In genomic region chr9:107283621-107284616, GRCh38 we compare ENCODE assay signal across 8 cellular contexts. TPM values are rescaled to one million over a fixed set of nuclear protein-coding genes. Genes with fewer than 3 reads are reported as not detected.
DNase-seq lines count a peak whose midpoint lies in the region; ATAC-seq and TF ChIP-seq lines count a peak whose summit lies in the region.

No MANE protein-coding gene starts in this region.

- no peaks in the 10 kb centered on the region for H3K9me3 ChIP-seq in BE2C

- ATAC-seq in HG03342 (IDR thresholded peaks at IDR 0.05; ENCODE audit: unreplicated experiment) (peak; percentile 43), memory B cell (ENCODE audit: low read depth) (peak; percentile 39)
- ATAC-seq in activated CD8-positive, alpha-beta T cell treated with anti-CD3 and anti-CD28 coated beads, Interleukin-2, amount 10 ng/mL, durations not matched to agents 7 days and 5 days, result peak; percentile 46

- H3K9me3 Mint-ChIP-seq in activated CD8-positive, alpha-beta T cell treated with anti-CD3 and anti-CD28 coated beads, Interleukin-2, amount 10 ng/mL, durations not matched to agents 7 days and 5 days (ENCODE audit: insufficient read depth), result no peaks in the 10 kb centered on the region
- H3K9me3 Mint-ChIP-seq in memory B cell, result no peaks in the 10 kb centered on the region

- H3K27ac Mint-ChIP-seq in activated CD8-positive, alpha-beta T cell treated with anti-CD3 and anti-CD28 coated beads, Interleukin-2, amount 10 ng/mL, durations not matched to agents 7 days and 5 days, result peak overlapping the region; percentile 92
- H3K27ac Mint-ChIP-seq in memory B cell, result peak overlapping the region; percentile 82

- CTCF ChIA-PET in activated CD8-positive, alpha-beta T cell treated with anti-CD3 and anti-CD28 coated beads, Interleukin-2, amount 10 ng/mL, durations not matched to agents 7 days and 5 days (lab: Charles Lee), result interaction anchor here (0.8 to 4.0 kb wide), 5 partner anchors 29 to 62 kb away, joined by 3 to 26 read pairs (median 3); no protein-coding TSS in a partner anchor

- no peak for TF ChIP-seq CTCF in BE2C (IDR thresholded peaks at IDR 0.05; ENCODE audit: low read depth, low read length)

- H3K27me3 Mint-ChIP-seq in activated CD8-positive, alpha-beta T cell treated with anti-CD3 and anti-CD28 coated beads, Interleukin-2, amount 10 ng/mL, durations not matched to agents 7 days and 5 days (ENCODE audit: low read depth), result no peaks in the 10 kb centered on the region
- H3K27me3 Mint-ChIP-seq in memory B cell, result no peaks in the 10 kb centered on the region

- H3K4me3 ChIP-seq in BE2C (ENCODE audit: low read depth, low read length), result peak overlapping the region; percentile 99

- POLR2A ChIA-PET in activated CD8-positive, alpha-beta T cell treated with anti-CD3 and anti-CD28 coated beads, Interleukin-2, amount 10 ng/mL, durations not matched to agents 7 days and 5 days (lab: Charles Lee), result interaction anchor here (0.5 to 1.4 kb wide), 10 partner anchors 12 to 61 kb away, joined by 3 to 10 read pairs (median 4); no protein-coding TSS in a partner anchor

- TF ChIP-seq POLR2A in GM19193 (IDR thresholded peaks at IDR 0.05; ENCODE audit: extremely low read depth, insufficient read depth, insufficient read length), result peak; percentile 27

- H3K36me3 ChIP-seq in BE2C, result peaks cover 10% of the 10 kb centered on the region

- peaks cover 50% of the 10 kb centered on the region for H3K4me1 Mint-ChIP-seq in activated CD8-positive, alpha-beta T cell treated with anti-CD3 and anti-CD28 coated beads, Interleukin-2, amount 10 ng/mL, durations not matched to agents 7 days and 5 days (ENCODE audit: low read depth)
- peaks cover 31% of the 10 kb centered on the region for H3K4me1 Mint-ChIP-seq in memory B cell

- H3K4me1 ChIP-seq in BE2C, result peaks cover 2% of the 10 kb centered on the region; the same call in 1 of the 2 replicates

- H3K27me3 ChIP-seq in BE2C, result no peaks in the 10 kb centered on the region

- peaks cover 27% of the 10 kb centered on the region for H3K36me3 Mint-ChIP-seq in activated CD8-positive, alpha-beta T cell treated with anti-CD3 and anti-CD28 coated beads, Interleukin-2, amount 10 ng/mL, durations not matched to agents 7 days and 5 days (ENCODE audit: low read depth)
- no peaks in the 10 kb centered on the region for H3K36me3 Mint-ChIP-seq in memory B cell

- peak; percentile 86 for DNase-seq in BE2C
- peak; percentile 94 for DNase-seq in NCI-H69 (lab: John Stamatoyannopoulos, UW)
- DNase-seq in activated CD8-positive, alpha-beta T cell treated with anti-CD3 and anti-CD28 coated beads, Interleukin-2, amount 10 ng/mL, durations not matched to agents 7 days and 5 days, result peak; percentile 79
- peak; percentile 37 for DNase-seq in effector CD8-positive, alpha-beta T cell (lab: John Stamatoyannopoulos, UW)
- DNase-seq in memory B cell (ENCODE audit: low spot score in 2 of 2), result peak in 1 of 2 donors; percentile 56
- DNase-seq in stimulated activated CD8-positive, alpha-beta memory T cell treated with anti-CD3 and anti-CD28 coated beads, Interleukin-12 subunit alpha, Interleukin-12 subunit beta, amount 100 ng/mL, for 4 hours (ENCODE audit: low read depth), result peak; percentile 42

- H3K4me3 Mint-ChIP-seq in activated CD8-positive, alpha-beta T cell treated with anti-CD3 and anti-CD28 coated beads, Interleukin-2, amount 10 ng/mL, durations not matched to agents 7 days and 5 days, result peak overlapping the region; percentile 92
- H3K4me3 Mint-ChIP-seq in memory B cell, result peak overlapping the region; percentile 99

RNA-seq across cellular contexts. Expression of gene RAD23B, which starts 0.8 kb away (rescaled TPM):
- 270 TPM for polyA plus RNA-seq in BE2C (2012; ENCODE audit: insufficient read depth, insufficient read length, low read depth)
- total RNA-seq in activated CD8-positive, alpha-beta T cell treated with anti-CD3 and anti-CD28 coated beads, Interleukin-2, amount 10 ng/mL, durations not matched to agents 7 days and 5 days, result 100 to 1,000 TPM; 104 to 106 TPM
